Comparison of ENCODE assay signal across 23 cellular contexts in genomic region chr6:158021814-158022748, GRCh38. TPM values are rescaled to one million over a fixed set of nuclear protein-coding genes. Genes with fewer than 3 reads are reported as not detected.
DNase-seq lines count a peak whose midpoint lies in the region; ATAC-seq and TF ChIP-seq lines count a peak whose summit lies in the region.
"Had no signal": no experiment of that assay in that cellular context is flagged by ENCODE, and none has a peak within 500 bp of the region (broad histone marks: within the 10 kb centered on the region; RNA-seq: fewer than 3 reads in every experiment).

No MANE protein-coding gene starts in this region.

- H2AK5ac ChIP-seq in IMR-90 (ENCODE audit: low read depth, low read length) (peak overlapping the region; percentile 72), trophoblast cell (ENCODE audit: low read length) (no peak overlapping the region)

- peak overlapping the region; percentile 44 for H3K27ac ChIP-seq in A673 (ENCODE audit: low read depth, low read length, poor library complexity, severe bottlenecking)
- H3K27ac ChIP-seq in IMR-90 (ENCODE audit: insufficient read depth, low read length) = no peak overlapping the region
- H3K27ac ChIP-seq in dorsolateral prefrontal cortex = peak overlapping the region in 53 of 59 donors; percentile 3 to 100 (median 73)
- no peak overlapping the region for H3K27ac ChIP-seq in trophoblast cell (ENCODE audit: low read depth, low read length)
- H3K27ac ChIP-seq: prostate gland, SJCRH30, thyroid gland had no signal

- H3K4me3 Mint-ChIP-seq in CD14-positive monocyte = no peak overlapping the region

- H3K18ac ChIP-seq in IMR-90 (ENCODE audit: low read depth, low read length) (no peak overlapping the region), trophoblast cell (ENCODE audit: low read length) (no peak overlapping the region)

- H2BK5ac ChIP-seq in IMR-90 (ENCODE audit: low read depth, low read length, poor library complexity, severe bottlenecking) = no peak overlapping the region
- H2BK5ac ChIP-seq in trophoblast cell (ENCODE audit: low read depth, low read length, poor library complexity) = no peak overlapping the region

- H3K79me1 ChIP-seq in IMR-90 (ENCODE audit: low read depth in 1 of 2, low read length in 2 of 2) = peaks cover 28 to 87% of the 10 kb centered on the region in 2 experiments
- peaks cover 13% of the 10 kb centered on the region for H3K79me1 ChIP-seq in trophoblast cell (ENCODE audit: low read length)

- 90% methylated on average over 5 of the region's 14 CpGs; no CpG with 5 or more reads in 1 of the 2 experiments for WGBS in IMR-90 (ENCODE audit: extremely low coverage in 2 of 2, insufficient read length in 1 of 2), 2 experiments
- WGBS in trophoblast cell (ENCODE audit: extremely low coverage, insufficient coverage, insufficient read length) = no CpG with 5 or more reads among the region's 14 CpGs

- H3K14ac ChIP-seq in IMR-90 (replicated peaks; ENCODE audit: low read depth, low read length) (no peak overlapping the region), trophoblast cell (ENCODE audit: low read length) (no peak overlapping the region)

- no peak overlapping the region for H4K12ac ChIP-seq in trophoblast cell (ENCODE audit: low read depth, low read length)

- no peaks in the 10 kb centered on the region for H3K27me3 ChIP-seq in A673 (replicated peaks; ENCODE audit: insufficient read depth, low read depth, low read length, poor library complexity)
- no peaks in the 10 kb centered on the region for H3K27me3 ChIP-seq in IMR-90 (ENCODE audit: control insufficient read depth, insufficient read depth, low read length)
- no peaks in the 10 kb centered on the region for H3K27me3 ChIP-seq in dorsolateral prefrontal cortex
- H3K27me3 ChIP-seq in trophoblast cell (ENCODE audit: insufficient read depth, low read length) = no peaks in the 10 kb centered on the region
- H3K27me3 ChIP-seq: SJCRH30, thyroid gland had no signal

- no peak for TF ChIP-seq CTCF in A673 (conservative IDR thresholded peaks at IDR 0.05; ENCODE audit: low read depth, low read length)
- TF ChIP-seq CTCF in IMR-90 (conservative IDR thresholded peaks at IDR 0.05; ENCODE audit: low read depth, low read length) = no peak
- TF ChIP-seq CTCF in dorsolateral prefrontal cortex (IDR thresholded peaks at IDR 0.05 in 54 of 56, conservative IDR thresholded peaks at IDR 0.05 in 2 of 56; ENCODE audit: low read depth in 1 of 56, partially characterized antibody in 56 of 56) = no peak
- TF ChIP-seq CTCF in CD14-positive monocyte (IDR thresholded peaks at IDR 0.05) = no peak

- H2BK20ac ChIP-seq in IMR-90 (ENCODE audit: low read depth, low read length) = no peak overlapping the region

- DNase-seq in A673 (ENCODE audit: low spot score) = no peak
- DNase-seq in IMR-90 = no peak
- peak in 3 of 10 donors; percentile 31 to 43 (median 41) for DNase-seq in dorsolateral prefrontal cortex
- no peak for DNase-seq in trophoblast cell
- no peak for DNase-seq in CD14-positive monocyte (ENCODE audit: low spot score)
- DNase-seq in cerebellum (ENCODE audit: low spot score) = no peak
- DNase-seq in superior temporal gyrus (ENCODE audit: extremely low spot score) = no peak
- DNase-seq: ACHN; activated CD4-positive, alpha-beta T cell treated with anti-CD3 and anti-CD28 coated beads, Interleukin-2, amount 50 U/mL, for 4 hours; Caco-2; central memory CD4-positive, alpha-beta T cell; GF-D8; HCEC 1CT; Karpas-422; NCI-H1417 treated with DMSO at 0.1 percent for 48 hours; NCI-H2081 treated with DMSO at 0.1 percent for 48 hours; NCI-H345; SJCRH30; stimulated activated naive CD4-positive, alpha-beta T cell treated with Interleukin-2 at 50 U/mL for 16 hours; thyroid gland had no signal

- intact Hi-C loops in A673 (cut with micrococcal nuclease; ENCODE audit: unreplicated experiment) (no loop called here), IMR-90 (cut with micrococcal nuclease) (no loop called here), dorsolateral prefrontal cortex (cut with DNase I) (no loop called here), CD14-positive monocyte (cut with micrococcal nuclease) (loop anchor here in 1 of 2 donors (5.0 kb wide), 1 partner anchor 35 kb away; no protein-coding TSS in a partner anchor)

- TF ChIP-seq RAD21 in IMR-90 (IDR thresholded peaks at IDR 0.05; ENCODE audit: low read length) = no peak

- H2BK120ac ChIP-seq in IMR-90 (ENCODE audit: low read depth, low read length) (peak overlapping the region; percentile 40; the same call in 1 of the 2 replicates), trophoblast cell (ENCODE audit: insufficient read depth, low read length, poor library complexity) (no peak overlapping the region)

- H3K4me1 ChIP-seq in A673 (ENCODE audit: insufficient read depth, low read length, poor library complexity, severe bottlenecking) = peaks cover 42% of the 10 kb centered on the region
- H3K4me1 ChIP-seq in IMR-90 (ENCODE audit: control insufficient read depth, insufficient read depth, low read length) = peaks cover 38% of the 10 kb centered on the region
- H3K4me1 ChIP-seq in trophoblast cell (ENCODE audit: control insufficient read depth in 1 of 2, insufficient read depth in 2 of 2, low read length in 2 of 2) = peaks cover 11 to 14% of the 10 kb centered on the region in 2 experiments
- H3K4me1 ChIP-seq: prostate gland had no signal

- BruUV-seq in A673 (replicated peaks; lab: Mats Ljungman, UMichigan) = no TSS peak
- no TSS peak for BruUV-seq in IMR-90 (replicated peaks; lab: Mats Ljungman, UMichigan)

- H3K4me1 Mint-ChIP-seq in CD14-positive monocyte = peaks cover 15% of the 10 kb centered on the region

- H3K4ac ChIP-seq in IMR-90 (ENCODE audit: low read depth, low read length) (no peak overlapping the region; the same call in 1 of the 2 replicates), trophoblast cell (ENCODE audit: low read depth, low read length) (peak overlapping the region; percentile 29)

- no peak overlapping the region for H4K5ac ChIP-seq in IMR-90 (ENCODE audit: low read depth, low read length)

- H2AK9ac ChIP-seq in IMR-90 (replicated peaks; ENCODE audit: low read depth, low read length, poor library complexity) = no peak overlapping the region

- in situ Hi-C loops in IMR-90 (cut with MboI; ENCODE audit: low sequenced_read_pairs) = no loop called here

- CTCF ChIA-PET in A673 (lab: Charles Lee) (no interaction called here), IMR-90 (lab: Yijun Ruan, JAX) (interaction anchor here (0.6 kb wide), 2 partner anchors 46 to 61 kb away, joined by 3 to 4 read pairs; no protein-coding TSS in a partner anchor)

- H4K91ac ChIP-seq in IMR-90 (ENCODE audit: insufficient read depth, low read depth, low read length) = no peak overlapping the region
- peak overlapping the region; percentile 21 for H4K91ac ChIP-seq in trophoblast cell (ENCODE audit: low read depth, low read length)

- no peak for ATAC-seq in IMR-90 (ENCODE audit: low read depth)
- ATAC-seq: sciatic nerve had no signal

- H2BK15ac ChIP-seq in IMR-90 (ENCODE audit: low read depth, low read length) = no peak overlapping the region; the same call in 2 of the 3 replicates

- H3K4me3 ChIP-seq in A673 (ENCODE audit: low read depth, low read length, poor library complexity, severe bottlenecking) (no peak overlapping the region), IMR-90 (ENCODE audit: insufficient read depth, low read depth, low read length) (no peak overlapping the region), dorsolateral prefrontal cortex (peak overlapping the region in 2 of 59 donors; percentile 6 to 15), trophoblast cell (ENCODE audit: low read depth, low read length) (no peak overlapping the region)
- H3K4me3 ChIP-seq: lung, prostate gland, SJCRH30, thyroid gland had no signal

- peaks cover 8% of the 10 kb centered on the region for H3K36me3 ChIP-seq in A673 (ENCODE audit: insufficient read depth, low read length, poor library complexity, severe bottlenecking)
- peaks cover 17% of the 10 kb centered on the region for H3K36me3 ChIP-seq in IMR-90 (ENCODE audit: control insufficient read depth, insufficient read depth, low read length)
- H3K36me3 ChIP-seq in trophoblast cell (ENCODE audit: control insufficient read depth in 1 of 2, insufficient read depth in 2 of 2, low read length in 2 of 2) = peaks cover 13 to 27% of the 10 kb centered on the region in 2 experiments
- H3K36me3 ChIP-seq: prostate gland, thyroid gland had no signal

- peaks cover 4 to 7% of the 10 kb centered on the region in 2 donors for H3K36me3 Mint-ChIP-seq in CD14-positive monocyte

- no peak for TF ChIP-seq POLR2A in IMR-90 (IDR thresholded peaks at IDR 0.05; ENCODE audit: low read depth, low read length)

- H3K9ac ChIP-seq in IMR-90 (ENCODE audit: low read depth, low read length) (no peak overlapping the region), trophoblast cell (ENCODE audit: low read length) (no peak overlapping the region)

- dilution Hi-C loops in IMR-90 (cut with HindIII; ENCODE audit: low sequenced_read_pairs, unreplicated experiment) = no loop called here

- no peak overlapping the region for H2BK12ac ChIP-seq in trophoblast cell (ENCODE audit: low read length)

- POLR2A ChIA-PET in A673 (lab: Charles Lee; ENCODE audit: low non-redundant PET) = no interaction called here
- POLR2A ChIA-PET in IMR-90 (lab: Charles Lee; ENCODE audit: unreplicated experiment) = no interaction called here

- H3K23ac ChIP-seq in IMR-90 (ENCODE audit: low read depth, low read length) = no peak overlapping the region
- no peak overlapping the region for H3K23ac ChIP-seq in trophoblast cell (ENCODE audit: low read length)

- peaks cover 5% of the 10 kb centered on the region; the same call in 1 of the 2 replicates for H4K20me1 ChIP-seq in IMR-90 (ENCODE audit: insufficient read depth, low read length)

- no peak overlapping the region for H3K56ac ChIP-seq in IMR-90 (ENCODE audit: extremely low read depth, insufficient read depth, low read length)

- H3K9me3 ChIP-seq in A673 (ENCODE audit: low read depth, low read length, poor library complexity, severe bottlenecking) (no peaks in the 10 kb centered on the region), IMR-90 (ENCODE audit: control insufficient read depth, insufficient read depth, low read length) (no peaks in the 10 kb centered on the region), trophoblast cell (ENCODE audit: insufficient read depth, low read depth, low read length) (peaks cover 1% of the 10 kb centered on the region)
- H3K9me3 ChIP-seq: Caco-2, prostate gland, SJCRH30, thyroid gland had no signal

- H3K27me3 Mint-ChIP-seq in CD14-positive monocyte (ENCODE audit: low read depth in 3 of 3) = peaks cover 1 to 2% (median 2%) of the 10 kb centered on the region in 3 donors

- H3K9me1 ChIP-seq in IMR-90 (ENCODE audit: insufficient read depth, low read length) = peaks cover 34% of the 10 kb centered on the region

- no peak overlapping the region for H3K4me2 ChIP-seq in IMR-90 (ENCODE audit: low read depth, low read length)
- H3K4me2 ChIP-seq in trophoblast cell (ENCODE audit: low read length) = no peak overlapping the region

- peaks cover 0 to 4% (median 0%) of the 10 kb centered on the region in 7 donors for H3K9me3 Mint-ChIP-seq in CD14-positive monocyte

- no peak overlapping the region for H4K8ac ChIP-seq in IMR-90 (ENCODE audit: low read depth in 2 of 2, low read length in 2 of 2)
- no peak overlapping the region for H4K8ac ChIP-seq in trophoblast cell (ENCODE audit: low read depth, low read length)

- H3K79me2 ChIP-seq in trophoblast cell (ENCODE audit: control insufficient read depth, insufficient read depth, low read length, poor library complexity) = peaks cover 4% of the 10 kb centered on the region

- H3K27ac Mint-ChIP-seq in CD14-positive monocyte = peak overlapping the region in 1 of 7 donors; percentile 31

- H2AFZ ChIP-seq in IMR-90 (replicated peaks; ENCODE audit: low read length, poor library complexity) = no peak overlapping the region
- no peak overlapping the region for H2AFZ ChIP-seq in trophoblast cell (ENCODE audit: insufficient read depth, low read length, poor library complexity)

RNA-seq across cellular contexts. Expression of gene SYNJ2, which starts 40.4 kb away (rescaled TPM):
- total RNA-seq in A673 (2021) = 34.5 and 37.0 TPM in 2 replicates
- total RNA-seq in IMR-90 (2012; rRNA removed) = 43.3 and 45.2 TPM in 2 replicates
- 40.8 and 45.6 TPM in 2 replicates for polyA plus RNA-seq in IMR-90 (2012; rRNA removed)
- polyA plus RNA-seq in IMR-90 (2012; cell fraction: cytosol; rRNA removed) = 21.2 and 29.0 TPM in 2 replicates
- polyA plus RNA-seq in IMR-90 (2012; cell fraction: nucleus; rRNA removed; ENCODE audit: low replicate concordance) = 45.7 and 64.6 TPM in 2 replicates
- 100 to 1,000 TPM in 47 of 120 experiments, 10 to 100 TPM in 73; 41.0 to 257 (median 86.5) TPM for total RNA-seq in dorsolateral prefrontal cortex
- polyA plus RNA-seq in trophoblast cell (2013) = 22.0 and 25.0 TPM in 2 replicates
- 1 to 10 TPM in 1 of 2 donors, under 1 TPM in 1; 0.82 to 1.6 TPM for polyA plus RNA-seq in CD14-positive monocyte
- total RNA-seq in cerebellum = 68.6 TPM

Comparison
In these comparisons a context has a peak if more than half of its experiments do, and no peak if none do; other contexts are left out.
1. H3K27ac ChIP-seq: peak in A673 (single experiment) and dorsolateral prefrontal cortex (53 of 59); none in IMR-90 (single experiment) and trophoblast cell (single experiment).